Comparison of ENCODE assay signal across 1 cellular context in the genomic region with DNA sequence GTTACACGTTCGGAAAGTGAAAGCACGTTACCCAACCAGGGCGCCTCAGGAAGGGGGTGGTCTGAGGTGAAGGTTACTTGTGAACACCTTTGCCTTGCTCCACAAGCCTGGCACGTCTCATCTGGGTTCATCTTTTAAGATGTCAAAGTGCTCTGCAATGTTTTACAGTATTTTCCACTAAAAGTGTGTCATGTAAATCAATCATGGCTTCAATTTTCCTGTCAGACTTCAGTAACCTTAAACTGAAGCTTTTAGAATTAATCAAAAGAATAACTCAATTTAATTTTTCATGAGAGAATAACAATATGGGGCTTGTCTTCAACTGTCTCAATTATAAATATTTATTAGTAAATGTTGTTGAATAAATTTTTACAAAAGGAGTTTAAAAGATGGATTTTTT.
TF ChIP-seq lines count a peak whose summit lies in the region.

No MANE protein-coding gene starts in this region.

TF ChIP-seq in WTC11, 78 proteins besides CTCF, POLR2A, EP300 and RAD21 (continued from another document):
- TF ChIP-seq ZNF396 (CRISPR knock-in tag; IDR thresholded peaks at IDR 0.05; ENCODE audit: borderline replicate concordance) (no peak), IRF2 (CRISPR knock-in tag; IDR thresholded peaks at IDR 0.05; ENCODE audit: borderline replicate concordance, low read depth) (no peak), ZNF263 (CRISPR knock-in tag; IDR thresholded peaks at IDR 0.05; ENCODE audit: low read depth) (no peak), OVOL2 (CRISPR knock-in tag; IDR thresholded peaks at IDR 0.05; ENCODE audit: borderline replicate concordance) (no peak), ZNF416 (CRISPR knock-in tag; IDR thresholded peaks at IDR 0.05) (no peak)
- TF ChIP-seq, protein P1, sequence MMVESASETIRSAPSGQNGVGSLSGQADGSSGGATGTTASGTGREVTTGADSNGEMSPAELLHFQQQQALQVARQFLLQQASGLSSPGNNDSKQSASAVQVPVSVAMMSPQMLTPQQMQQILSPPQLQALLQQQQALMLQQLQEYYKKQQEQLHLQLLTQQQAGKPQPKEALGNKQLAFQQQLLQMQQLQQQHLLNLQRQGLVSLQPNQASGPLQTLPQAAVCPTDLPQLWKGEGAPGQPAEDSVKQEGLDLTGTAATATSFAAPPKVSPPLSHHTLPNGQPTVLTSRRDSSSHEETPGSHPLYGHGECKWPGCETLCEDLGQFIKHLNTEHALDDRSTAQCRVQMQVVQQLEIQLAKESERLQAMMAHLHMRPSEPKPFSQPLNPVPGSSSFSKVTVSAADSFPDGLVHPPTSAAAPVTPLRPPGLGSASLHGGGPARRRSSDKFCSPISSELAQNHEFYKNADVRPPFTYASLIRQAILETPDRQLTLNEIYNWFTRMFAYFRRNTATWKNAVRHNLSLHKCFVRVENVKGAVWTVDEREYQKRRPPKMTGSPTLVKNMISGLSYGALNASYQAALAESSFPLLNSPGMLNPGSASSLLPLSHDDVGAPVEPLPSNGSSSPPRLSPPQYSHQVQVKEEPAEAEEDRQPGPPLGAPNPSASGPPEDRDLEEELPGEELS (CRISPR knock-in tag; IDR thresholded peaks at IDR 0.05), result no peak
